16 cellular contexts compared by ENCODE assay signal in the genomic region with DNA sequence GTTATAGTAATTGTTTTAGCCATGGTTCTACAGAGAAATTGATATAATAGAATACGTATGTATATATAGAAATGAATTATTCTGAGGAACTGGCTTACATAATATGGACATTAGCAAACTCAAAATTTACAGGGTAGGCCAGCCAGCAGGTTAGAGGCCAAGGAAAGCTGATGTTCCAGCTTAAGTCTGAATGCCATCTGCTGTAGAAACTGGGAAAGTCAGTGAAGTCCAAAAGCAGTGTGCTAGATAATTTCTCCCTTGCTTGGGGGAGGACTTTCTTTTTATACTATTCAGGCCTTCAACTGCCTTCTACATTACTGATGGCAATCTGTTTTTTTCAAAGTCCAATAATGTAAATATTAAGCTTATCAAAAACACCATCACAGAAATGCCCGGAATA.
DNase-seq lines count a peak whose midpoint lies in the region; ATAC-seq, FAIRE-seq and TF ChIP-seq lines count a peak whose summit lies in the region.
"Had no signal": no experiment of that assay in that cellular context is flagged by ENCODE, and none has a peak within 500 bp of the region (broad histone marks: within the 10 kb centered on the region; RNA-seq: fewer than 3 reads in every experiment).

No MANE protein-coding gene starts in this region.

- no peak overlapping the region for H2BK120ac ChIP-seq in mesendoderm (ENCODE audit: low read depth, low read length)

- H3K9ac ChIP-seq in mesendoderm (ENCODE audit: low read length) = no peak overlapping the region

- no peak overlapping the region for H2AK5ac ChIP-seq in mesendoderm (ENCODE audit: low read length)

- H2BK15ac ChIP-seq in mesendoderm (replicated peaks; ENCODE audit: low read depth) = no peak overlapping the region

- H4K8ac ChIP-seq in mesendoderm (ENCODE audit: low read depth, low read length) = no peak overlapping the region

- H3K4me2 ChIP-seq in mesendoderm (ENCODE audit: low read length) (no peak overlapping the region), osteoblast (ENCODE audit: insufficient read depth, low read length) (no peak overlapping the region)

- H3K9me3 ChIP-seq in BE2C = no peaks in the 10 kb centered on the region
- H3K9me3 ChIP-seq in WERI-Rb-1 (ENCODE audit: severe bottlenecking) = no peaks in the 10 kb centered on the region
- no peaks in the 10 kb centered on the region for H3K9me3 ChIP-seq in osteoblast (ENCODE audit: low read depth, low read length)
- H3K9me3 ChIP-seq: Caco-2, SJCRH30 had no signal

- no peak for FAIRE-seq in D721Med (lab: Jason Lieb, UNC)
- FAIRE-seq: G401.6, K562, RCC 7860 had no signal

- no peak overlapping the region for H2AFZ ChIP-seq in osteoblast (ENCODE audit: low read length)

- no peaks in the 10 kb centered on the region for H3K79me1 ChIP-seq in mesendoderm (ENCODE audit: low read length)

- DNase-seq in BE2C (no peak), D721Med (ENCODE audit: insufficient read length, low spot score) (no peak), WERI-Rb-1 (no peak), mesendoderm (peak; percentile 5), osteoblast (ENCODE audit: insufficient read length, low spot score, missing footprints) (no peak), left colon (no peak)
- DNase-seq: Caco-2, DMS79 treated with DMSO at 0.1 percent for 48 hours, NCI-H1092, NCI-H748 treated with DMSO at 0.1 percent for 48 hours, SJCRH30, T-helper 1 cell had no signal

- H3K27ac ChIP-seq in WERI-Rb-1 (no peak overlapping the region), mesendoderm (ENCODE audit: low read depth, low read length) (no peak overlapping the region), osteoblast (ENCODE audit: low read depth, low read length) (no peak overlapping the region)
- H3K27ac ChIP-seq: SJCRH30 had no signal

- no peaks in the 10 kb centered on the region for H3K79me2 ChIP-seq in mesendoderm (ENCODE audit: control insufficient read depth, insufficient read depth, low read length)
- no peaks in the 10 kb centered on the region for H3K79me2 ChIP-seq in osteoblast (ENCODE audit: insufficient read depth, low read length)

- whole genome bisulfite sequencing in mesendoderm (ENCODE audit: extremely low coverage, insufficient coverage, low lambda C conversion rate) = 100% methylated on average over 1 of the region's 2 CpGs

- peaks cover 4% of the 10 kb centered on the region for H3K4me1 ChIP-seq in BE2C
- no peaks in the 10 kb centered on the region for H3K4me1 ChIP-seq in mesendoderm (ENCODE audit: control insufficient read depth, low read depth, low read length)
- H3K4me1 ChIP-seq in osteoblast (ENCODE audit: insufficient read depth, low read length) = no peaks in the 10 kb centered on the region
- H3K4me1 ChIP-seq: Caco-2, SJCRH30 had no signal

- H2BK5ac ChIP-seq in mesendoderm (ENCODE audit: low read length) = no peak overlapping the region

- H3K56ac ChIP-seq in mesendoderm (ENCODE audit: low read length) = no peak overlapping the region

- no peak overlapping the region for H3K18ac ChIP-seq in mesendoderm (ENCODE audit: low read length)

- no peak for ATAC-seq in left colon
- ATAC-seq in GM21619 (IDR thresholded peaks at IDR 0.05; ENCODE audit: unreplicated experiment) = no peak
- ATAC-seq: K562 had no signal

- H3K36me3 ChIP-seq in BE2C (no peaks in the 10 kb centered on the region; the same call in 1 of the 2 replicates), WERI-Rb-1 (no peaks in the 10 kb centered on the region), mesendoderm (ENCODE audit: control insufficient read depth, insufficient read depth, low read length) (no peaks in the 10 kb centered on the region), osteoblast (ENCODE audit: insufficient read depth, low read length) (no peaks in the 10 kb centered on the region)
- H3K36me3 ChIP-seq: SJCRH30 had no signal

- H3K27me3 ChIP-seq in BE2C = no peaks in the 10 kb centered on the region
- H3K27me3 ChIP-seq in WERI-Rb-1 (ENCODE audit: insufficient read depth, low read depth, severe bottlenecking) = no peaks in the 10 kb centered on the region
- H3K27me3 ChIP-seq in mesendoderm (ENCODE audit: insufficient read depth, low read length, poor library complexity) = no peaks in the 10 kb centered on the region
- H3K27me3 ChIP-seq in osteoblast (ENCODE audit: insufficient read depth, low read length) = no peaks in the 10 kb centered on the region
- H3K27me3 ChIP-seq: SJCRH30 had no signal

- intact Hi-C loops in left colon (cut with DNase I, micrococcal nuclease) = no loop called here

- TF ChIP-seq CTCF in BE2C (IDR thresholded peaks at IDR 0.05; ENCODE audit: low read depth, low read length) = peak; percentile 19
- TF ChIP-seq CTCF in D721Med (IDR thresholded peaks at IDR 0.05; ENCODE audit: insufficient read depth, missing control alignments) = peak; percentile 23
- TF ChIP-seq CTCF in WERI-Rb-1 (IDR thresholded peaks at IDR 0.05; ENCODE audit: low read depth, low read length) = peak; percentile 42; the same call in 1 of the 2 replicates
- TF ChIP-seq CTCF in osteoblast (IDR thresholded peaks at IDR 0.05; ENCODE audit: extremely low read depth, low read depth, low read length) = no peak

- no peak overlapping the region for H3K4ac ChIP-seq in mesendoderm (ENCODE audit: low read depth, low read length)

- H3K23ac ChIP-seq in mesendoderm (ENCODE audit: low read length) = no peak overlapping the region

- no peak overlapping the region for H4K5ac ChIP-seq in mesendoderm (ENCODE audit: low read length)

- H3K4me3 ChIP-seq in BE2C (ENCODE audit: low read depth, low read length) (no peak overlapping the region), WERI-Rb-1 (ENCODE audit: low read depth, low read length) (no peak overlapping the region), mesendoderm (ENCODE audit: low read length) (no peak overlapping the region), osteoblast (ENCODE audit: insufficient read depth, low read length) (no peak overlapping the region)
- H3K4me3 ChIP-seq: K562, SJCRH30 had no signal

- no peaks in the 10 kb centered on the region for H4K20me1 ChIP-seq in osteoblast (ENCODE audit: insufficient read depth, low read length)
